In the genomic region with DNA sequence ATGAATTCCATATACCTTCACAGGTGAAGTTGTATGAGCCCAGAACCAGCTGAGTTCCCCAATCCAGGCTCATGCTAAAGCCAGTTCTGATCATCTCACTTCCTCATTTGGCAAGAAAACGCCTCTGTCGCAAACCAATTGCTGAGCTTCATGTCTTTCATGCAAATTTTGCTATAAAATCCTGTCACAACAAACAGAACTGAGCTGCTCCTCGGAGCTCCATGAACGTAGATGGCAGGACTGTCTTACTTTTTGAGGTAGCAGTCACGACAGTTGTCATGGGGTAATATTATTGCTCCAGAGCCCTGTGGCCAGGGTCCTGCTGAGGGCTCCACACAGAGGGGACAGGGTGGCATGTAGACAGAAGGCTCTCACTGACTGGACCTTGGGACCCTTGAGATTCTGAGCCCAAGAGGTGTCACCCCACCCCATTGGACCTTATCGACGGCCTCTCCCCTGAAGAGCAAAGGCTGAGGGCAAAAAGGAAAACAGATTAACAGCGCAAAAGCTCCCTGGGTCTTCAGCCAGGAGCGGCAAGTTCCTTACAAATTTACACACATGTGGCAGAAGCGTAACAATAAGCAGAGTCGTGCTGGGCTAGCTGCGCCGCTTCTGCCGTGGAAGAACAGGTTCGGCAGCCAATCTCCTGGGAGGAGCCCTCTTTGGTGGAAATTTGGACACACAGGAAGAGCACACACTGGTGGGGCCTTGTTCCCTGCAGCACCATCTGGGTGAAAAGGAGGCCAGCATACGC, we compare ENCODE assay signal across 10 cellular contexts.
DNase-seq lines count a peak whose midpoint lies in the region; ATAC-seq and TF ChIP-seq lines count a peak whose summit lies in the region.
"Had no signal": no experiment of that assay in that cellular context is flagged by ENCODE, and none has a peak within 500 bp of the region (broad histone marks: within the 10 kb centered on the region; RNA-seq: fewer than 3 reads in every experiment).

No MANE protein-coding gene starts in this region.

- no peak for DNase-seq in CD8-positive, alpha-beta memory T cell
- DNase-seq in KBM-7 (peak; percentile 75), right atrium auricular region (ENCODE audit: low spot score) (peak; percentile 57), DMS53 treated with DMSO at 0.1 percent for 48 hours (lab: John Stamatoyannopoulos, UW; ENCODE audit: unreplicated experiment) (no peak), psoas muscle (no peak)
- DNase-seq in activated T-cell treated with anti-CD3 and anti-CD28 coated beads, Interleukin-2, amount 50 U/mL, for 1 hour: no peak
- no peak for DNase-seq in activated CD4-positive, alpha-beta T cell treated with anti-CD3 and anti-CD28 coated beads, Interleukin-2, amount 50 U/mL, for 4 hours
- DNase-seq: natural killer cell had no signal

- CTCF ChIA-PET in CD8-positive, alpha-beta memory T cell (lab: Charles Lee): no interaction called here

- H3K27me3 Mint-ChIP-seq in CD8-positive, alpha-beta memory T cell: peaks cover 14 to 22% of the 10 kb centered on the region in 2 donors

- in situ Hi-C loops in KBM-7 (cut with MboI; ENCODE audit: low pct_unique_long_range_greater_than_20kb, low sequenced_read_pairs): no loop called here

- no peaks in the 10 kb centered on the region for H3K36me3 ChIP-seq in CD8-positive, alpha-beta memory T cell (ENCODE audit: insufficient read depth, low read length)
- H3K36me3 ChIP-seq in right atrium auricular region (no peaks in the 10 kb centered on the region), psoas muscle (ENCODE audit: insufficient read depth in 1 of 2, low read depth in 1 of 2) (no peaks in the 10 kb centered on the region)
- H3K36me3 ChIP-seq: tibial artery had no signal

- no peaks in the 10 kb centered on the region for H3K4me1 Mint-ChIP-seq in CD8-positive, alpha-beta memory T cell

- no peaks in the 10 kb centered on the region for H3K27me3 ChIP-seq in CD8-positive, alpha-beta memory T cell (ENCODE audit: insufficient read depth, low read length, poor library complexity, severe bottlenecking)
- H3K27me3 ChIP-seq in right atrium auricular region (no peaks in the 10 kb centered on the region), psoas muscle (ENCODE audit: insufficient read depth in 3 of 3, low read length in 2 of 3) (no peaks in the 10 kb centered on the region)

- intact Hi-C loops in psoas muscle (cut with DNase I): no loop called here

- no peaks in the 10 kb centered on the region for H3K9me3 ChIP-seq in CD8-positive, alpha-beta memory T cell (ENCODE audit: low read length)
- H3K9me3 ChIP-seq in right atrium auricular region: no peaks in the 10 kb centered on the region
- H3K9me3 ChIP-seq in psoas muscle: no peaks in the 10 kb centered on the region
- H3K9me3 ChIP-seq: tibial artery had no signal

- no peaks in the 10 kb centered on the region for H3K4me1 ChIP-seq in CD8-positive, alpha-beta memory T cell (ENCODE audit: insufficient read depth, low read length)
- H3K4me1 ChIP-seq in right atrium auricular region (no peaks in the 10 kb centered on the region), psoas muscle (no peaks in the 10 kb centered on the region)
- H3K4me1 ChIP-seq: tibial artery had no signal

- ATAC-seq in GM21390 (IDR thresholded peaks at IDR 0.05; ENCODE audit: unreplicated experiment) (peak; percentile 75), psoas muscle (no peak)

- POLR2A ChIA-PET in CD8-positive, alpha-beta memory T cell (lab: Charles Lee): no interaction called here

- no peaks in the 10 kb centered on the region for H3K9me3 Mint-ChIP-seq in CD8-positive, alpha-beta memory T cell
- H3K9me3 Mint-ChIP-seq: natural killer cell had no signal

- 55 to 67% (median 61%) methylated on average over 16 of the region's 16 CpGs for WGBS in psoas muscle, 3 donors

- no peak for TF ChIP-seq CTCF in right atrium auricular region (IDR thresholded peaks at IDR 0.05)
- no peak for TF ChIP-seq CTCF in psoas muscle (IDR thresholded peaks at IDR 0.05)

- H3K4me3 ChIP-seq in CD8-positive, alpha-beta memory T cell (ENCODE audit: low read length): no peak overlapping the region
- H3K4me3 ChIP-seq in right atrium auricular region (no peak overlapping the region), psoas muscle (no peak overlapping the region)
- H3K4me3 ChIP-seq: tibial artery had no signal

- H3K27ac ChIP-seq in CD8-positive, alpha-beta memory T cell (ENCODE audit: low read depth, low read length): peak overlapping the region; percentile 76
- H3K27ac ChIP-seq in right atrium auricular region (no peak overlapping the region), psoas muscle (no peak overlapping the region)
- H3K27ac ChIP-seq: tibial artery had no signal

- no peak overlapping the region for H3K4me3 Mint-ChIP-seq in CD8-positive, alpha-beta memory T cell
- H3K4me3 Mint-ChIP-seq: natural killer cell had no signal

- no peak overlapping the region for H3K27ac Mint-ChIP-seq in CD8-positive, alpha-beta memory T cell
- H3K27ac Mint-ChIP-seq: natural killer cell had no signal

- H3K36me3 Mint-ChIP-seq in CD8-positive, alpha-beta memory T cell: no peaks in the 10 kb centered on the region
- H3K36me3 Mint-ChIP-seq: natural killer cell had no signal

Comparison
In these comparisons a context has a peak if more than half of its experiments do, and no peak if none do; other contexts are left out.
1. DNase-seq: peak in KBM-7 (single experiment) and right atrium auricular region (single experiment); none in CD8-positive, alpha-beta memory T cell (0 of 5), activated T-cell treated with anti-CD3 and anti-CD28 coated beads, Interleukin-2, amount 50 U/mL, for 1 hour (single experiment), activated CD4-positive, alpha-beta T cell treated with anti-CD3 and anti-CD28 coated beads, Interleukin-2, amount 50 U/mL, for 4 hours (0 of 2), DMS53 treated with DMSO at 0.1 percent for 48 hours (single experiment) and psoas muscle (0 of 2).